Comparison of ENCODE assay signal across 1 cellular context in the genomic region with DNA sequence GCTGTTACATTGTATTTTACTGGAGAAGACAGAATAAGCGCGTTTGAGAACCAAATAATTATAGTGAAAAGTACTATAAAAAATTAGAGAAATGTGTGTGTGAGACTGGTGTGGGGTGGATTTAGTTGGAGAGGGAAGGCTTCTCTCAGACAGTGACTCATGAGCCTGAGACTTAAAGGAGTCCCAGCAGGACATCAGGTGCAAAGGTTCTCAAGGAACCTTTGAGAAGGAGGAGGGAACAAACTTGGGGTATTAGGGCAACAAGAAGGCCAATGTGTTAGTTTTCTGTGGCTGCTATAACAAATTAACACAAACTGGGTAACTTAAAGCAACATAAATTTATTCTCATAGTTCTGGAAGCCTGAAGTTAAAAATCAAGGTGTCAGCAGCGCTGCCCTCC.
TF ChIP-seq lines count a peak whose summit lies in the region.

No MANE protein-coding gene starts in this region.

TF ChIP-seq in A549, 52 proteins besides CTCF, POLR2A, EP300 and RAD21 (continued from another document):
- TF ChIP-seq, protein P1, sequence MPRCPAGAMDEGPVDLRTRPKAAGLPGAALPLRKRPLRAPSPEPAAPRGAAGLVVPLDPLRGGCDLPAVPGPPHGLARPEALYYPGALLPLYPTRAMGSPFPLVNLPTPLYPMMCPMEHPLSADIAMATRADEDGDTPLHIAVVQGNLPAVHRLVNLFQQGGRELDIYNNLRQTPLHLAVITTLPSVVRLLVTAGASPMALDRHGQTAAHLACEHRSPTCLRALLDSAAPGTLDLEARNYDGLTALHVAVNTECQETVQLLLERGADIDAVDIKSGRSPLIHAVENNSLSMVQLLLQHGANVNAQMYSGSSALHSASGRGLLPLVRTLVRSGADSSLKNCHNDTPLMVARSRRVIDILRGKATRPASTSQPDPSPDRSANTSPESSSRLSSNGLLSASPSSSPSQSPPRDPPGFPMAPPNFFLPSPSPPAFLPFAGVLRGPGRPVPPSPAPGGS (IDR thresholded peaks at IDR 0.05) = no peak
- no peak for TF ChIP-seq SREBF2 (IDR thresholded peaks at IDR 0.05)
